10 cellular contexts compared by ENCODE assay signal in genomic region chr1:177817969-177818872, GRCh38.
DNase-seq lines count a peak whose midpoint lies in the region; ATAC-seq and TF ChIP-seq lines count a peak whose summit lies in the region.
"Had no signal": no experiment of that assay in that cellular context is flagged by ENCODE, and none has a peak within 500 bp of the region (broad histone marks: within the 10 kb centered on the region; RNA-seq: fewer than 3 reads in every experiment).

No MANE protein-coding gene starts in this region.

- H3K27me3 ChIP-seq in WERI-Rb-1 (ENCODE audit: insufficient read depth, low read depth, severe bottlenecking) (no peaks in the 10 kb centered on the region), prostate gland (replicated peaks; ENCODE audit: insufficient read depth) (no peaks in the 10 kb centered on the region)
- H3K27me3 ChIP-seq: colonic mucosa had no signal

- H3K4me1 ChIP-seq in prostate gland (replicated peaks): no peaks in the 10 kb centered on the region
- H3K4me1 ChIP-seq: colonic mucosa had no signal

- CTCF ChIA-PET in activated CD8-positive, alpha-beta memory T cell treated with anti-CD3 and anti-CD28 coated beads, Interleukin-2, amount 10 ng/mL, durations not matched to agents 7 days and 5 days (lab: Charles Lee): no interaction called here

- H3K36me3 ChIP-seq in WERI-Rb-1: no peaks in the 10 kb centered on the region
- no peaks in the 10 kb centered on the region for H3K36me3 ChIP-seq in prostate gland
- H3K36me3 ChIP-seq: colonic mucosa had no signal

- no peaks in the 10 kb centered on the region for H3K36me3 Mint-ChIP-seq in activated CD8-positive, alpha-beta memory T cell treated with anti-CD3 and anti-CD28 coated beads, Interleukin-2, amount 10 ng/mL, durations not matched to agents 7 days and 5 days
- H3K36me3 Mint-ChIP-seq in naive thymus-derived CD8-positive, alpha-beta T cell: no peaks in the 10 kb centered on the region

- no peak overlapping the region for H3K27ac Mint-ChIP-seq in activated CD8-positive, alpha-beta memory T cell treated with anti-CD3 and anti-CD28 coated beads, Interleukin-2, amount 10 ng/mL, durations not matched to agents 7 days and 5 days
- H3K27ac Mint-ChIP-seq in naive thymus-derived CD8-positive, alpha-beta T cell: no peak overlapping the region

- H3K4me3 Mint-ChIP-seq in activated CD8-positive, alpha-beta memory T cell treated with anti-CD3 and anti-CD28 coated beads, Interleukin-2, amount 10 ng/mL, durations not matched to agents 7 days and 5 days: no peak overlapping the region
- H3K4me3 Mint-ChIP-seq in naive thymus-derived CD8-positive, alpha-beta T cell: no peak overlapping the region

- H3K9me3 ChIP-seq in WERI-Rb-1 (ENCODE audit: severe bottlenecking) (peaks cover 3% of the 10 kb centered on the region), prostate gland (no peaks in the 10 kb centered on the region)
- H3K9me3 ChIP-seq: colonic mucosa had no signal

- intact Hi-C loops in prostate gland (cut with DNase I): no loop called here

- H3K9me3 Mint-ChIP-seq in activated CD8-positive, alpha-beta memory T cell treated with anti-CD3 and anti-CD28 coated beads, Interleukin-2, amount 10 ng/mL, durations not matched to agents 7 days and 5 days (ENCODE audit: low read depth): peaks cover 5% of the 10 kb centered on the region
- H3K9me3 Mint-ChIP-seq in naive thymus-derived CD8-positive, alpha-beta T cell: peaks cover 0 to 35% (median 5%) of the 10 kb centered on the region in 9 donors

- H3K27ac ChIP-seq in WERI-Rb-1: no peak overlapping the region
- H3K27ac ChIP-seq in prostate gland: no peak overlapping the region
- H3K27ac ChIP-seq: colonic mucosa had no signal

- H3K4me3 ChIP-seq in WERI-Rb-1 (ENCODE audit: low read depth, low read length) (no peak overlapping the region), prostate gland (no peak overlapping the region)
- H3K4me3 ChIP-seq: colonic mucosa had no signal

- POLR2A ChIA-PET in naive thymus-derived CD8-positive, alpha-beta T cell (lab: Charles Lee): no interaction called here

- 75% methylated on average over 7 of the region's 7 CpGs for WGBS in prostate gland

- H3K4me1 Mint-ChIP-seq in activated CD8-positive, alpha-beta memory T cell treated with anti-CD3 and anti-CD28 coated beads, Interleukin-2, amount 10 ng/mL, durations not matched to agents 7 days and 5 days: no peaks in the 10 kb centered on the region
- H3K4me1 Mint-ChIP-seq in naive thymus-derived CD8-positive, alpha-beta T cell: no peaks in the 10 kb centered on the region

- no peaks in the 10 kb centered on the region for H3K27me3 Mint-ChIP-seq in activated CD8-positive, alpha-beta memory T cell treated with anti-CD3 and anti-CD28 coated beads, Interleukin-2, amount 10 ng/mL, durations not matched to agents 7 days and 5 days
- peaks cover 0 to 10% (median 2%) of the 10 kb centered on the region in 5 donors for H3K27me3 Mint-ChIP-seq in naive thymus-derived CD8-positive, alpha-beta T cell

- DNase-seq in WERI-Rb-1 (no peak), prostate gland (ENCODE audit: low spot score) (no peak)
- DNase-seq in activated CD8-positive, alpha-beta memory T cell treated with anti-CD3 and anti-CD28 coated beads, Interleukin-2, amount 10 ng/mL, durations not matched to agents 7 days and 5 days: no peak
- no peak for DNase-seq in naive thymus-derived CD8-positive, alpha-beta T cell
- no peak for DNase-seq in stimulated activated naive CD8-positive, alpha-beta T cell treated with anti-CD3 and anti-CD28 coated beads, Interleukin-15, Interleukin-2, amounts not matched to agents 100 U/mL and 50 U/mL, for 24 hours
- DNase-seq: colonic mucosa, Kasumi-1 had no signal

- TF ChIP-seq CTCF in WERI-Rb-1 (IDR thresholded peaks at IDR 0.05; ENCODE audit: low read depth, low read length): 0 out of 2 replicates have a peak, but pooled peaks have one; percentile 8
- TF ChIP-seq CTCF in prostate gland (IDR thresholded peaks at IDR 0.05): no peak

- no peak for TF ChIP-seq POLR2A in prostate gland (IDR thresholded peaks at IDR 0.05)

- ATAC-seq in GM18502 (IDR thresholded peaks at IDR 0.05; ENCODE audit: poor library complexity, unreplicated experiment) (peak; percentile 98), GM19468 (IDR thresholded peaks at IDR 0.05; ENCODE audit: extremely low read depth, unreplicated experiment) (peak; percentile 75), HG03060 (IDR thresholded peaks at IDR 0.05; ENCODE audit: low read depth, unreplicated experiment) (peak; percentile 96)
- no peak for ATAC-seq in activated CD8-positive, alpha-beta memory T cell treated with anti-CD3 and anti-CD28 coated beads, Interleukin-2, amount 10 ng/mL, durations not matched to agents 7 days and 5 days
- ATAC-seq in naive thymus-derived CD8-positive, alpha-beta T cell: no peak
- no peak for ATAC-seq in stimulated activated naive CD8-positive, alpha-beta T cell treated with anti-CD3 and anti-CD28 coated beads, Interleukin-15, Interleukin-2, amounts not matched to agents 100 U/mL and 50 U/mL, for 24 hours

Comparison
In these comparisons a context has a peak if more than half of its experiments do, and no peak if none do; other contexts are left out.
1. ATAC-seq: peak in GM18502 (single experiment), GM19468 (single experiment) and HG03060 (single experiment); none in activated CD8-positive, alpha-beta memory T cell treated with anti-CD3 and anti-CD28 coated beads, Interleukin-2, amount 10 ng/mL, durations not matched to agents 7 days and 5 days (single experiment), naive thymus-derived CD8-positive, alpha-beta T cell (0 of 2) and stimulated activated naive CD8-positive, alpha-beta T cell treated with anti-CD3 and anti-CD28 coated beads, Interleukin-15, Interleukin-2, amounts not matched to agents 100 U/mL and 50 U/mL, for 24 hours (single experiment).